Comparison of ENCODE assay signal across 8 cellular contexts in genomic region chr6:11042750-11043551, GRCh38. TPM values are rescaled to one million over a fixed set of nuclear protein-coding genes. Genes with fewer than 3 reads are reported as not detected.
DNase-seq lines count a peak whose midpoint lies in the region; TF ChIP-seq lines count a peak whose summit lies in the region.

No MANE protein-coding gene starts in this region.

- H3K27me3 ChIP-seq in BLaER1 treated with 17β-estradiol and CSF1 and Interleukin-3, amounts not matched to agents 10 nM and 100 nM = peaks cover 0 to 27% (median 0%) of the 10 kb centered on the region in 11 experiments; a peak in 8 of 22 replicates
- H3K27me3 ChIP-seq in hepatocyte (peaks cover 25% of the 10 kb centered on the region), testis (no peaks in the 10 kb centered on the region), adrenal gland (peaks cover 33% of the 10 kb centered on the region)

- peaks cover 17% of the 10 kb centered on the region for H3K27me3 Mint-ChIP-seq in HFFc6 (ENCODE audit: insufficient read depth)
- H3K27me3 Mint-ChIP-seq in activated CD4-positive, alpha-beta memory T cell treated with anti-CD3 and anti-CD28 coated beads for 36 hours = peaks cover 38% of the 10 kb centered on the region

- peak overlapping the region in 9 of 11 experiments; percentile 62 to 91 (median 79); a peak in 17 of 22 replicates for H3K9ac ChIP-seq in BLaER1 treated with 17β-estradiol and CSF1 and Interleukin-3, amounts not matched to agents 10 nM and 100 nM

- peak overlapping the region; percentile 68 to 94 (median 88) for H3K4me3 ChIP-seq in BLaER1 treated with 17β-estradiol and CSF1 and Interleukin-3, amounts not matched to agents 10 nM and 100 nM
- H3K4me3 ChIP-seq in hepatocyte (peak overlapping the region; percentile 89), testis (peak overlapping the region; percentile 69 to 75), adrenal gland (peak overlapping the region in 1 of 4 donors; percentile 66)

- WGBS in hepatocyte (ENCODE audit: low lambda C conversion rate, missing lambda C conversion rate) = 26% methylated on average over 17 of the region's 17 CpGs
- 21 to 26% methylated on average over 10 to 17 of the region's 17 CpGs for WGBS in testis, 2 donors
- 23 to 52% (median 30%) methylated on average over 11 to 17 of the region's 17 CpGs for WGBS in adrenal gland, 4 donors

- TF ChIP-seq POLR2A in testis (IDR thresholded peaks at IDR 0.05) (no peak), adrenal gland (IDR thresholded peaks at IDR 0.05) (no peak)

- H3K4me1 ChIP-seq in BLaER1 treated with 17β-estradiol and CSF1 and Interleukin-3, amounts not matched to agents 10 nM and 100 nM = peaks cover 11 to 41% (median 24%) of the 10 kb centered on the region in 10 experiments
- H3K4me1 ChIP-seq in hepatocyte (ENCODE audit: insufficient read depth) = no peaks in the 10 kb centered on the region
- H3K4me1 ChIP-seq in testis = peaks cover 3% of the 10 kb centered on the region
- peaks cover 0 to 5% of the 10 kb centered on the region in 2 donors for H3K4me1 ChIP-seq in adrenal gland (replicated peaks in 1 of 2)

- no peaks in the 10 kb centered on the region for H3K9me2 ChIP-seq in hepatocyte (replicated peaks; ENCODE audit: insufficient read depth)

- DNase-seq in HFFc6 (no peak), hepatocyte (ENCODE audit: low spot score) (no peak), testis (no peak), adrenal gland (no peak), COR-L47 (lab: John Stamatoyannopoulos, UW) (no peak)
- no peak for DNase-seq in activated CD4-positive, alpha-beta memory T cell treated with anti-CD3 and anti-CD28 coated beads for 36 hours
- no peak for DNase-seq in activated CD4-positive, CD25-positive, alpha-beta regulatory T cell (lab: John Stamatoyannopoulos, UW)

- no peaks in the 10 kb centered on the region for H3K9me3 Mint-ChIP-seq in HFFc6
- H3K9me3 Mint-ChIP-seq in activated CD4-positive, alpha-beta memory T cell treated with anti-CD3 and anti-CD28 coated beads for 36 hours = no peaks in the 10 kb centered on the region

- peak overlapping the region in 8 of 11 experiments; percentile 62 to 84 (median 80); a peak in 15 of 22 replicates for H3K27ac ChIP-seq in BLaER1 treated with 17β-estradiol and CSF1 and Interleukin-3, amounts not matched to agents 10 nM and 100 nM
- H3K27ac ChIP-seq in hepatocyte = no peak overlapping the region
- peak overlapping the region in 1 of 2 donors; percentile 84 for H3K27ac ChIP-seq in testis
- H3K27ac ChIP-seq in adrenal gland = no peak overlapping the region

- peak overlapping the region; percentile 73 to 99 (median 93) for H3K4me2 ChIP-seq in BLaER1 treated with 17β-estradiol and CSF1 and Interleukin-3, amounts not matched to agents 10 nM and 100 nM
- peak overlapping the region; percentile 96 for H3K4me2 ChIP-seq in hepatocyte

- POLR2A ChIA-PET in activated CD4-positive, alpha-beta memory T cell treated with anti-CD3 and anti-CD28 coated beads for 36 hours (lab: Charles Lee) = no interaction called here

- peak overlapping the region; percentile 67 for H3K4me3 Mint-ChIP-seq in HFFc6
- peak overlapping the region; percentile 60 for H3K4me3 Mint-ChIP-seq in activated CD4-positive, alpha-beta memory T cell treated with anti-CD3 and anti-CD28 coated beads for 36 hours

- H2AFZ ChIP-seq in hepatocyte = peak overlapping the region; percentile 64

- intact Hi-C loops in activated CD4-positive, alpha-beta memory T cell treated with anti-CD3 and anti-CD28 coated beads for 36 hours (cut with micrococcal nuclease) = no loop called here
- intact Hi-C loops in testis (cut with DNase I; ENCODE audit: low total_unique reads) = no loop called here
- intact Hi-C loops in adrenal gland (cut with DNase I) = no loop called here

- peaks cover 9% of the 10 kb centered on the region; the same call in 1 of the 2 replicates for H3K4me1 Mint-ChIP-seq in HFFc6 (ENCODE audit: low read depth)
- H3K4me1 Mint-ChIP-seq in activated CD4-positive, alpha-beta memory T cell treated with anti-CD3 and anti-CD28 coated beads for 36 hours (ENCODE audit: low read depth) = peaks cover 14% of the 10 kb centered on the region

- no peaks in the 10 kb centered on the region for H3K36me3 Mint-ChIP-seq in HFFc6 (ENCODE audit: low read depth)
- no peaks in the 10 kb centered on the region for H3K36me3 Mint-ChIP-seq in activated CD4-positive, alpha-beta memory T cell treated with anti-CD3 and anti-CD28 coated beads for 36 hours

- H3K27ac Mint-ChIP-seq in HFFc6 = no peak overlapping the region
- H3K27ac Mint-ChIP-seq in activated CD4-positive, alpha-beta memory T cell treated with anti-CD3 and anti-CD28 coated beads for 36 hours = no peak overlapping the region

- 0 out of 22 replicates have a peak, but pooled peaks cover 0 to 5% (median 0%) of the 10 kb centered on the region in 11 experiments for H4K20me1 ChIP-seq in BLaER1 treated with 17β-estradiol and CSF1 and Interleukin-3, amounts not matched to agents 10 nM and 100 nM
- H4K20me1 ChIP-seq in hepatocyte (ENCODE audit: insufficient read depth, poor library complexity, severe bottlenecking) = no peaks in the 10 kb centered on the region

- TF ChIP-seq CTCF in HFFc6 (IDR thresholded peaks at IDR 0.05) (no peak), hepatocyte (IDR thresholded peaks at IDR 0.05; ENCODE audit: poor library complexity) (no peak), testis (IDR thresholded peaks at IDR 0.05) (no peak), adrenal gland (IDR thresholded peaks at IDR 0.05) (no peak)

- no peaks in the 10 kb centered on the region for H3K9me3 ChIP-seq in BLaER1 treated with 17β-estradiol and CSF1 and Interleukin-3, amounts not matched to agents 10 nM and 100 nM (replicated peaks in 1 of 11)
- no peaks in the 10 kb centered on the region for H3K9me3 ChIP-seq in hepatocyte (ENCODE audit: low read depth)
- H3K9me3 ChIP-seq in testis = no peaks in the 10 kb centered on the region
- no peaks in the 10 kb centered on the region for H3K9me3 ChIP-seq in adrenal gland (replicated peaks in 1 of 3)

- peaks cover 23% of the 10 kb centered on the region for H3K79me2 ChIP-seq in hepatocyte

- CTCF ChIA-PET in activated CD4-positive, alpha-beta memory T cell treated with anti-CD3 and anti-CD28 coated beads for 36 hours (lab: Charles Lee) = interaction anchor here (0.9 to 1.1 kb wide), 3 partner anchors 9 to 33 kb away, joined by 3 to 4 read pairs (median 4); no protein-coding TSS in a partner anchor

- H3K36me3 ChIP-seq in BLaER1 treated with 17β-estradiol and CSF1 and Interleukin-3, amounts not matched to agents 10 nM and 100 nM = no peaks in the 10 kb centered on the region
- no peaks in the 10 kb centered on the region for H3K36me3 ChIP-seq in hepatocyte (replicated peaks; ENCODE audit: insufficient read depth, low read depth)
- no peaks in the 10 kb centered on the region for H3K36me3 ChIP-seq in testis (ENCODE audit: low read depth, missing control alignments)
- H3K36me3 ChIP-seq in adrenal gland (replicated peaks in 1 of 2) = no peaks in the 10 kb centered on the region

RNA-seq across cellular contexts. Expression of gene ELOVL2, which starts 1.2 kb away (rescaled TPM):
- under 1 TPM in 3 of 6 experiments, not detected in 3; 0.05 to 0.09 (median 0.05) TPM for total RNA-seq in HFFc6 (2021; fragmentation: NEBNext Ultra II Directional; extraction: Animal tissue kit (Norgen Biotek cat#: 25700))
- not detected for total RNA-seq in activated CD4-positive, alpha-beta memory T cell treated with anti-CD3 and anti-CD28 coated beads for 36 hours
- total RNA-seq in hepatocyte (20.8 and 24.8 TPM in 2 replicates), testis (10 to 100 TPM; 25.0 to 30.7 TPM), adrenal gland (1 to 10 TPM in 4 of 8 donors, under 1 TPM in 4; 0.46 to 1.8 (median 0.99) TPM)
- polyA plus RNA-seq in hepatocyte (13.6 and 13.9 TPM in 2 replicates), testis (ENCODE audit: insufficient read depth, low read depth, low replicate concordance) (26.7 TPM), adrenal gland (1 to 10 TPM in 1 of 3 donors, under 1 TPM in 2; 0.34 to 1.6 (median 0.72) TPM)

RNA-seq across cellular contexts. Expression of gene SMIM13, which starts 50.7 kb away (rescaled TPM):
- total RNA-seq in HFFc6 (2021; fragmentation: NEBNext Ultra II Directional; extraction: Animal tissue kit (Norgen Biotek cat#: 25700)) = 10 to 100 TPM; 11.9 to 16.5 (median 13.3) TPM
- total RNA-seq in activated CD4-positive, alpha-beta memory T cell treated with anti-CD3 and anti-CD28 coated beads for 36 hours = 1 to 10 TPM; 7.2 to 9.5 TPM
- total RNA-seq in hepatocyte (16.0 and 18.2 TPM in 2 replicates), testis (10 to 100 TPM in 1 of 2 donors, 1 to 10 TPM in 1; 8.9 to 13.2 TPM), adrenal gland (10 to 100 TPM in 1 of 8 donors, 1 to 10 TPM in 7; 4.3 to 11.5 (median 6.7) TPM)
- polyA plus RNA-seq in hepatocyte (9.3 and 12.3 TPM in 2 replicates), testis (ENCODE audit: insufficient read depth, low read depth, low replicate concordance) (7.2 TPM), adrenal gland (1 to 10 TPM; 1.9 to 7.3 (median 2.6) TPM)

Comparison
In these comparisons a context has a peak if more than half of its experiments do, and no peak if none do; other contexts are left out.
1. H3K27ac ChIP-seq: peak in BLaER1 treated with 17β-estradiol and CSF1 and Interleukin-3, amounts not matched to agents 10 nM and 100 nM (8 of 11); none in hepatocyte (single experiment) and adrenal gland (0 of 5).